17 cellular contexts compared by ENCODE assay signal in genomic region chr2:235630723-235631122, GRCh38.
"Had no signal": no experiment of that assay in that cellular context is flagged by ENCODE, and none has a peak within 500 bp of the region (broad histone marks: within the 10 kb centered on the region; RNA-seq: fewer than 3 reads in every experiment).

No MANE protein-coding gene starts in this region.

- H3K36me3 Mint-ChIP-seq: activated CD8-positive, alpha-beta memory T cell treated with anti-CD3 and anti-CD28 coated beads, Interleukin-2, amount 10 ng/mL, durations not matched to agents 7 days and 5 days; activated naive CD8-positive, alpha-beta T cell treated with anti-CD3 and anti-CD28 coated beads for 36 hours; T-cell had no signal

- H3K4me1 Mint-ChIP-seq: activated B cell treated with CpG ODN at 0.5 μM for 24 hours; activated CD4-positive, alpha-beta memory T cell treated with anti-CD3 and anti-CD28 coated beads, Interleukin-2, amount 10 ng/mL, durations not matched to agents 7 days and 5 days; activated CD8-positive, alpha-beta memory T cell treated with anti-CD3 and anti-CD28 coated beads, Interleukin-2, amount 10 ng/mL, durations not matched to agents 7 days and 5 days; activated naive CD8-positive, alpha-beta T cell treated with anti-CD3 and anti-CD28 coated beads for 36 hours; T-cell had no signal

- H3K4me3 Mint-ChIP-seq: activated B cell treated with CpG ODN at 0.5 μM for 24 hours; activated CD4-positive, alpha-beta memory T cell treated with anti-CD3 and anti-CD28 coated beads, Interleukin-2, amount 10 ng/mL, durations not matched to agents 7 days and 5 days; activated CD8-positive, alpha-beta memory T cell treated with anti-CD3 and anti-CD28 coated beads, Interleukin-2, amount 10 ng/mL, durations not matched to agents 7 days and 5 days; activated naive CD8-positive, alpha-beta T cell treated with anti-CD3 and anti-CD28 coated beads for 36 hours; T-cell had no signal

- H3K27me3 Mint-ChIP-seq: activated CD4-positive, alpha-beta memory T cell treated with anti-CD3 and anti-CD28 coated beads, Interleukin-2, amount 10 ng/mL, durations not matched to agents 7 days and 5 days; activated CD8-positive, alpha-beta memory T cell treated with anti-CD3 and anti-CD28 coated beads, Interleukin-2, amount 10 ng/mL, durations not matched to agents 7 days and 5 days had no signal

- H3K27ac Mint-ChIP-seq: activated B cell treated with CpG ODN at 0.5 μM for 24 hours; activated CD4-positive, alpha-beta memory T cell treated with anti-CD3 and anti-CD28 coated beads, Interleukin-2, amount 10 ng/mL, durations not matched to agents 7 days and 5 days; activated CD8-positive, alpha-beta memory T cell treated with anti-CD3 and anti-CD28 coated beads, Interleukin-2, amount 10 ng/mL, durations not matched to agents 7 days and 5 days; activated naive CD8-positive, alpha-beta T cell treated with anti-CD3 and anti-CD28 coated beads for 36 hours; T-cell had no signal

- ATAC-seq: activated CD8-positive, alpha-beta memory T cell treated with anti-CD3 and anti-CD28 coated beads, Interleukin-2, amount 10 ng/mL, durations not matched to agents 7 days and 5 days; foreskin keratinocyte; left lobe of liver; T-cell had no signal

- DNase-seq: activated B cell treated with CpG ODN at 0.5 μM for 24 hours; activated CD4-positive, alpha-beta memory T cell treated with anti-CD3 and anti-CD28 coated beads, Interleukin-2, amount 10 ng/mL, durations not matched to agents 7 days and 5 days; activated CD4-positive, alpha-beta T cell treated with anti-CD3 and anti-CD28 coated beads for 4 hours; activated CD8-positive, alpha-beta memory T cell treated with anti-CD3 and anti-CD28 coated beads, Interleukin-2, amount 10 ng/mL, durations not matched to agents 7 days and 5 days; activated naive CD8-positive, alpha-beta T cell treated with anti-CD3 and anti-CD28 coated beads for 36 hours; amniotic stem cell; brain microvascular endothelial cell; central memory CD4-positive, alpha-beta T cell; foreskin keratinocyte; midbrain; pancreas; spleen; stimulated activated CD8-positive, alpha-beta memory T cell treated with anti-CD3 and anti-CD28 coated beads, Interleukin-4, amount 100 ng/mL, for 48 hours; stimulated activated naive CD4-positive, alpha-beta T cell treated with Interleukin-2 at 50 U/mL for 16 hours; T-cell; transverse colon had no signal

- H3K9me3 Mint-ChIP-seq: activated B cell treated with CpG ODN at 0.5 μM for 24 hours; activated CD4-positive, alpha-beta memory T cell treated with anti-CD3 and anti-CD28 coated beads, Interleukin-2, amount 10 ng/mL, durations not matched to agents 7 days and 5 days; activated naive CD8-positive, alpha-beta T cell treated with anti-CD3 and anti-CD28 coated beads for 36 hours; T-cell had no signal
